In the genomic region with DNA sequence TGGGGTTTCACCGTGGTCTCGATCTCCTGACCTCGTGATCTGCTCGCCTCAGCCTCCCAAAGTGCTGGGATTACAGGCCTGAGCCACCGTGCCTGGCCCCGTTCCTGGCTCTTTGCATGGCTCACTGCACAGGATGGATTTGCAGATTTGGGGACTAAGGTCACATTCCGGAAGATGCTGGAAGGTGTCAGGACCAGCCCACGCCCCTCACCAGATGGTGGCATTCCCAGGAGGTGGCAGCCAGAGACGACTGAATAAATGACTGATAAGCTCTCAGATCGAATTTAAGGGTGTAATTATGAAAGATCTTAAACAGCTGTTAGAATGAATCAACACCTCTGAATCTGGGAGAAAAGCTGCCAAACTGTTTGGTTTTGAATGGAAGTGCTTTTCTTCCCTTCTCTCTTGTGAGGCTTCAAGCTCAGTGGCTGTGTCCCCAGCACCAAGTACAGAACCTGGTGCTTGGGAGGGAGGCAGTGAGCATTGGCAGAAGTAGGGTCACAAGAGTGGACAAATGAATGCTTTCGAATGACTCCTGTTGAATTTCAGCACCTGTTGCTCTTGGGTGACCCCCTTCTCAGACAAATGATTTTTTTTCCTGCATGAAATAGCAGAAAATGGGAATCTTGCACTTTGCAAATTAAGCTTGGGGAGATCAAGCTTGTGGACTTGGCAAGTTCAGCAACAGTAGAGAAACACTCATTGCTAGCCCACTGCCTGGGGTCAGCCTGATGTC, we compare ENCODE assay signal across 1 cellular context.
TF ChIP-seq lines count a peak whose summit lies in the region.

No MANE protein-coding gene starts in this region.

TF ChIP-seq in HEK293, 187 proteins besides CTCF, POLR2A, EP300 and RAD21 (continued from another document):
- TF ChIP-seq, protein P1, sequence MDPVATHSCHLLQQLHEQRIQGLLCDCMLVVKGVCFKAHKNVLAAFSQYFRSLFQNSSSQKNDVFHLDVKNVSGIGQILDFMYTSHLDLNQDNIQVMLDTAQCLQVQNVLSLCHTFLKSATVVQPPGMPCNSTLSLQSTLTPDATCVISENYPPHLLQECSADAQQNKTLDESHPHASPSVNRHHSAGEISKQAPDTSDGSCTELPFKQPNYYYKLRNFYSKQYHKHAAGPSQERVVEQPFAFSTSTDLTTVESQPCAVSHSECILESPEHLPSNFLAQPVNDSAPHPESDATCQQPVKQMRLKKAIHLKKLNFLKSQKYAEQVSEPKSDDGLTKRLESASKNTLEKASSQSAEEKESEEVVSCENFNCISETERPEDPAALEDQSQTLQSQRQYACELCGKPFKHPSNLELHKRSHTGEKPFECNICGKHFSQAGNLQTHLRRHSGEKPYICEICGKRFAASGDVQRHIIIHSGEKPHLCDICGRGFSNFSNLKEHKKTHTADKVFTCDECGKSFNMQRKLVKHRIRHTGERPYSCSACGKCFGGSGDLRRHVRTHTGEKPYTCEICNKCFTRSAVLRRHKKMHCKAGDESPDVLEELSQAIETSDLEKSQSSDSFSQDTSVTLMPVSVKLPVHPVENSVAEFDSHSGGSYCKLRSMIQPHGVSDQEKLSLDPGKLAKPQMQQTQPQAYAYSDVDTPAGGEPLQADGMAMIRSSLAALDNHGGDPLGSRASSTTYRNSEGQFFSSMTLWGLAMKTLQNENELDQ (tag by site-specific recombination; IDR thresholded peaks at IDR 0.05; ENCODE audit: low read depth) = no peak
- peak; percentile 78 for TF ChIP-seq SCRT1 (tag by site-specific recombination; IDR thresholded peaks at IDR 0.05; ENCODE audit: borderline replicate concordance)
